Comparison of ENCODE assay signal across 1 cellular context in the genomic region with DNA sequence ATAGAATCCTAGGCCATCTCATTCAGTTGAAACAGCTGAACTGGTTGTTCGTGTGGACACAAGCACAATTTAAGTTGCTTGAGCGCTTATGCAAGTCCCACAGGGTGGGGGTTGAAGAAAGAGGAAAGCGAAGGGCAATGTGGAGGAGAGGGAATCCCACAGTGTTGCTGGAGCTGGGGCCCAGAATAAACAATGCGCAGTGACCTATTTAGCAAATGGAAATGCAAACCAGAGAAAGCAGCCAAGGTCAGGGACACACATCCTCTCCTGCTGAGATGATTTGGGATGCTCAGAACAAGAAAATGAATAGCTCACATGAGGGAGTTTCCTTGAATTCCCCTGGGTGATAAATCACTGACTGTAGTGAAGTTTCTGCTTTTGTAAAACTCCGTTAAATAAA.
A peak's percentile ranks its signal among the peaks of the same experiment; 100 is the strongest.
TF ChIP-seq lines count a peak whose summit lies in the region.

No MANE protein-coding gene starts in this region.

TF ChIP-seq in H1, 55 proteins besides CTCF, POLR2A, EP300 and RAD21 (continued from another document):
- TF ChIP-seq YY1 (IDR thresholded peaks at IDR 0.05; ENCODE audit: low read depth, low read length) (0 out of 2 replicates have a peak, but pooled peaks have one; percentile 27), RFX5 (IDR thresholded peaks at IDR 0.05; ENCODE audit: borderline replicate concordance, low read depth, low read length) (no peak), JUN (IDR thresholded peaks at IDR 0.05; ENCODE audit: low read depth, low read length) (no peak), GABPA (IDR thresholded peaks at IDR 0.05; ENCODE audit: borderline replicate concordance, insufficient read depth, low read length) (no peak), CEBPB (IDR thresholded peaks at IDR 0.05; ENCODE audit: low read depth, low read length) (peak; percentile 51; the same call in 1 of the 2 replicates), HDAC2 (IDR thresholded peaks at IDR 0.05; ENCODE audit: borderline replicate concordance in 1 of 2, low read depth in 2 of 2, low read length in 2 of 2) (peak in 1 of 2 experiments; percentile 90; a peak in 1 of 4 replicates), BACH1 (IDR thresholded peaks at IDR 0.05; ENCODE audit: low read length) (no peak), TAF7 (optimal IDR thresholded peaks at IDR 0.05; ENCODE audit: borderline replicate concordance, low read depth, low read length) (no peak), SP2 (IDR thresholded peaks at IDR 0.05; ENCODE audit: low read length) (no peak), TAF1 (IDR thresholded peaks at IDR 0.05; ENCODE audit: low read depth, low read length) (no peak), TEAD4 (IDR thresholded peaks at IDR 0.05; ENCODE audit: low read depth, low read length) (peak; percentile 23; the same call in 1 of the 2 replicates), CHD2 (IDR thresholded peaks at IDR 0.05; ENCODE audit: low read length) (no peak), SP1 (IDR thresholded peaks at IDR 0.05; ENCODE audit: low read depth, low read length) (peak; percentile 76), POLR2AphosphoS5 (IDR thresholded peaks at IDR 0.05; ENCODE audit: low read depth, low read length) (no peak), HDAC6 (IDR thresholded peaks at IDR 0.05; ENCODE audit: low read depth, low read length) (no peak), TCF12 (IDR thresholded peaks at IDR 0.05; ENCODE audit: low read depth, low read length) (no peak), SP4 (IDR thresholded peaks at IDR 0.05; ENCODE audit: low read length) (no peak), KDM1A (IDR thresholded peaks at IDR 0.05; ENCODE audit: borderline replicate concordance, low read length) (peak; percentile 43; the same call in 1 of the 2 replicates), CTBP2 (IDR thresholded peaks at IDR 0.05; ENCODE audit: borderline replicate concordance, insufficient read depth, insufficient read length, low read length) (peak; percentile 77), ASH2L (IDR thresholded peaks at IDR 0.05; ENCODE audit: low read length) (no peak), NANOG (IDR thresholded peaks at IDR 0.05; ENCODE audit: insufficient read depth, low read depth, low read length, poor library complexity, severe bottlenecking) (peak; percentile 54), GTF2F1 (IDR thresholded peaks at IDR 0.05; ENCODE audit: borderline replicate concordance, low read depth, low read length) (no peak), EGR1 (IDR thresholded peaks at IDR 0.05; ENCODE audit: borderline replicate concordance, low read depth, low read length) (no peak), TBP (IDR thresholded peaks at IDR 0.05; ENCODE audit: low read depth, low read length) (no peak), SIX5 (IDR thresholded peaks at IDR 0.05; ENCODE audit: low read depth, low read length) (no peak), SIN3A (conservative IDR thresholded peaks at IDR 0.05 in 1 of 2, IDR thresholded peaks at IDR 0.05 in 1 of 2; ENCODE audit: low read depth in 1 of 2, low read length in 2 of 2) (no peak), CREB1 (IDR thresholded peaks at IDR 0.05) (no peak), RNF2 (IDR thresholded peaks at IDR 0.05; ENCODE audit: borderline replicate concordance, low read depth, low read length, missing control alignments, poor library complexity, severe bottlenecking) (no peak), BRCA1 (IDR thresholded peaks at IDR 0.05; ENCODE audit: low read depth, low read length) (no peak)
- TF ChIP-seq, protein P1, sequence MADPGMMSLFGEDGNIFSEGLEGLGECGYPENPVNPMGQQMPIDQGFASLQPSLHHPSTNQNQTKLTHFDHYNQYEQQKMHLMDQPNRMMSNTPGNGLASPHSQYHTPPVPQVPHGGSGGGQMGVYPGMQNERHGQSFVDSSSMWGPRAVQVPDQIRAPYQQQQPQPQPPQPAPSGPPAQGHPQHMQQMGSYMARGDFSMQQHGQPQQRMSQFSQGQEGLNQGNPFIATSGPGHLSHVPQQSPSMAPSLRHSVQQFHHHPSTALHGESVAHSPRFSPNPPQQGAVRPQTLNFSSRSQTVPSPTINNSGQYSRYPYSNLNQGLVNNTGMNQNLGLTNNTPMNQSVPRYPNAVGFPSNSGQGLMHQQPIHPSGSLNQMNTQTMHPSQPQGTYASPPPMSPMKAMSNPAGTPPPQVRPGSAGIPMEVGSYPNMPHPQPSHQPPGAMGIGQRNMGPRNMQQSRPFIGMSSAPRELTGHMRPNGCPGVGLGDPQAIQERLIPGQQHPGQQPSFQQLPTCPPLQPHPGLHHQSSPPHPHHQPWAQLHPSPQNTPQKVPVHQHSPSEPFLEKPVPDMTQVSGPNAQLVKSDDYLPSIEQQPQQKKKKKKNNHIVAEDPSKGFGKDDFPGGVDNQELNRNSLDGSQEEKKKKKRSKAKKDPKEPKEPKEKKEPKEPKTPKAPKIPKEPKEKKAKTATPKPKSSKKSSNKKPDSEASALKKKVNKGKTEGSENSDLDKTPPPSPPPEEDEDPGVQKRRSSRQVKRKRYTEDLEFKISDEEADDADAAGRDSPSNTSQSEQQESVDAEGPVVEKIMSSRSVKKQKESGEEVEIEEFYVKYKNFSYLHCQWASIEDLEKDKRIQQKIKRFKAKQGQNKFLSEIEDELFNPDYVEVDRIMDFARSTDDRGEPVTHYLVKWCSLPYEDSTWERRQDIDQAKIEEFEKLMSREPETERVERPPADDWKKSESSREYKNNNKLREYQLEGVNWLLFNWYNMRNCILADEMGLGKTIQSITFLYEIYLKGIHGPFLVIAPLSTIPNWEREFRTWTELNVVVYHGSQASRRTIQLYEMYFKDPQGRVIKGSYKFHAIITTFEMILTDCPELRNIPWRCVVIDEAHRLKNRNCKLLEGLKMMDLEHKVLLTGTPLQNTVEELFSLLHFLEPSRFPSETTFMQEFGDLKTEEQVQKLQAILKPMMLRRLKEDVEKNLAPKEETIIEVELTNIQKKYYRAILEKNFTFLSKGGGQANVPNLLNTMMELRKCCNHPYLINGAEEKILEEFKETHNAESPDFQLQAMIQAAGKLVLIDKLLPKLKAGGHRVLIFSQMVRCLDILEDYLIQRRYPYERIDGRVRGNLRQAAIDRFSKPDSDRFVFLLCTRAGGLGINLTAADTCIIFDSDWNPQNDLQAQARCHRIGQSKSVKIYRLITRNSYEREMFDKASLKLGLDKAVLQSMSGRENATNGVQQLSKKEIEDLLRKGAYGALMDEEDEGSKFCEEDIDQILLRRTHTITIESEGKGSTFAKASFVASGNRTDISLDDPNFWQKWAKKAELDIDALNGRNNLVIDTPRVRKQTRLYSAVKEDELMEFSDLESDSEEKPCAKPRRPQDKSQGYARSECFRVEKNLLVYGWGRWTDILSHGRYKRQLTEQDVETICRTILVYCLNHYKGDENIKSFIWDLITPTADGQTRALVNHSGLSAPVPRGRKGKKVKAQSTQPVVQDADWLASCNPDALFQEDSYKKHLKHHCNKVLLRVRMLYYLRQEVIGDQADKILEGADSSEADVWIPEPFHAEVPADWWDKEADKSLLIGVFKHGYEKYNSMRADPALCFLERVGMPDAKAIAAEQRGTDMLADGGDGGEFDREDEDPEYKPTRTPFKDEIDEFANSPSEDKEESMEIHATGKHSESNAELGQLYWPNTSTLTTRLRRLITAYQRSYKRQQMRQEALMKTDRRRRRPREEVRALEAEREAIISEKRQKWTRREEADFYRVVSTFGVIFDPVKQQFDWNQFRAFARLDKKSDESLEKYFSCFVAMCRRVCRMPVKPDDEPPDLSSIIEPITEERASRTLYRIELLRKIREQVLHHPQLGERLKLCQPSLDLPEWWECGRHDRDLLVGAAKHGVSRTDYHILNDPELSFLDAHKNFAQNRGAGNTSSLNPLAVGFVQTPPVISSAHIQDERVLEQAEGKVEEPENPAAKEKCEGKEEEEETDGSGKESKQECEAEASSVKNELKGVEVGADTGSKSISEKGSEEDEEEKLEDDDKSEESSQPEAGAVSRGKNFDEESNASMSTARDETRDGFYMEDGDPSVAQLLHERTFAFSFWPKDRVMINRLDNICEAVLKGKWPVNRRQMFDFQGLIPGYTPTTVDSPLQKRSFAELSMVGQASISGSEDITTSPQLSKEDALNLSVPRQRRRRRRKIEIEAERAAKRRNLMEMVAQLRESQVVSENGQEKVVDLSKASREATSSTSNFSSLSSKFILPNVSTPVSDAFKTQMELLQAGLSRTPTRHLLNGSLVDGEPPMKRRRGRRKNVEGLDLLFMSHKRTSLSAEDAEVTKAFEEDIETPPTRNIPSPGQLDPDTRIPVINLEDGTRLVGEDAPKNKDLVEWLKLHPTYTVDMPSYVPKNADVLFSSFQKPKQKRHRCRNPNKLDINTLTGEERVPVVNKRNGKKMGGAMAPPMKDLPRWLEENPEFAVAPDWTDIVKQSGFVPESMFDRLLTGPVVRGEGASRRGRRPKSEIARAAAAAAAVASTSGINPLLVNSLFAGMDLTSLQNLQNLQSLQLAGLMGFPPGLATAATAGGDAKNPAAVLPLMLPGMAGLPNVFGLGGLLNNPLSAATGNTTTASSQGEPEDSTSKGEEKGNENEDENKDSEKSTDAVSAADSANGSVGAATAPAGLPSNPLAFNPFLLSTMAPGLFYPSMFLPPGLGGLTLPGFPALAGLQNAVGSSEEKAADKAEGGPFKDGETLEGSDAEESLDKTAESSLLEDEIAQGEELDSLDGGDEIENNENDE (IDR thresholded peaks at IDR 0.05; ENCODE audit: insufficient replicate concordance, low read length): peak; percentile 66
- TF ChIP-seq, protein P2, sequence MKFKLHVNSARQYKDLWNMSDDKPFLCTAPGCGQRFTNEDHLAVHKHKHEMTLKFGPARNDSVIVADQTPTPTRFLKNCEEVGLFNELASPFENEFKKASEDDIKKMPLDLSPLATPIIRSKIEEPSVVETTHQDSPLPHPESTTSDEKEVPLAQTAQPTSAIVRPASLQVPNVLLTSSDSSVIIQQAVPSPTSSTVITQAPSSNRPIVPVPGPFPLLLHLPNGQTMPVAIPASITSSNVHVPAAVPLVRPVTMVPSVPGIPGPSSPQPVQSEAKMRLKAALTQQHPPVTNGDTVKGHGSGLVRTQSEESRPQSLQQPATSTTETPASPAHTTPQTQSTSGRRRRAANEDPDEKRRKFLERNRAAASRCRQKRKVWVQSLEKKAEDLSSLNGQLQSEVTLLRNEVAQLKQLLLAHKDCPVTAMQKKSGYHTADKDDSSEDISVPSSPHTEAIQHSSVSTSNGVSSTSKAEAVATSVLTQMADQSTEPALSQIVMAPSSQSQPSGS (IDR thresholded peaks at IDR 0.05; ENCODE audit: low read length): no peak
